In the genomic region with DNA sequence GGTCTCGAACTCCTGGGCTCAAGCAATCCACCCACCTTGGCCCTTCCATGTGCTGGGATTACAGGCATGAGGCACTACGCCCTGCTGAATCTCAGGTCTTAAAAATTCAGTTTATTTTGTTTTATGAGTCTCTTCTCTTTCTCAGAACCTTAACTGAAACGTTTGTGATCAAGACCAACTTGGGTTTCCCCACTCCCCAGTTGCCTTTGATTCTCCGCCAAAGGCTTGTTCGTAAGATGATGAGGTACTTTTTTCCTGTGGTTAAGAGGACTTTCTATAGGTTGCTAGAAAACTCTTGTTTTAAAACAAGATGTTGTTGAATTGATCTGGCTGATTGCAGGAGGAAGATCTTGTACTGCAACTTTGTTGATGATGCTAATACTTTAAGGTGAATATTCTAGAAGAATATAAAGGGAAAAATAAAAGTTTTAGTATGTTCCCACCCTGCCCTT, we compare ENCODE assay signal across 1 cellular context.
TF ChIP-seq lines count a peak whose summit lies in the region.

No MANE protein-coding gene starts in this region.

TF ChIP-seq in GM12878, 131 proteins besides CTCF, POLR2A, EP300 and RAD21 (continued from another document):
- TF ChIP-seq BCL3 (IDR thresholded peaks at IDR 0.05; ENCODE audit: borderline replicate concordance, insufficient read depth, low read depth, low read length, poor library complexity, severe bottlenecking): no peak
- TF ChIP-seq CUX1 (IDR thresholded peaks at IDR 0.05; ENCODE audit: insufficient replicate concordance, low read depth, low read length): peak; percentile 65
- TF ChIP-seq, protein P1, sequence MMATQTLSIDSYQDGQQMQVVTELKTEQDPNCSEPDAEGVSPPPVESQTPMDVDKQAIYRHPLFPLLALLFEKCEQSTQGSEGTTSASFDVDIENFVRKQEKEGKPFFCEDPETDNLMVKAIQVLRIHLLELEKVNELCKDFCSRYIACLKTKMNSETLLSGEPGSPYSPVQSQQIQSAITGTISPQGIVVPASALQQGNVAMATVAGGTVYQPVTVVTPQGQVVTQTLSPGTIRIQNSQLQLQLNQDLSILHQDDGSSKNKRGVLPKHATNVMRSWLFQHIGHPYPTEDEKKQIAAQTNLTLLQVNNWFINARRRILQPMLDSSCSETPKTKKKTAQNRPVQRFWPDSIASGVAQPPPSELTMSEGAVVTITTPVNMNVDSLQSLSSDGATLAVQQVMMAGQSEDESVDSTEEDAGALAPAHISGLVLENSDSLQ (IDR thresholded peaks at IDR 0.05): no peak
- TF ChIP-seq, protein P2, sequence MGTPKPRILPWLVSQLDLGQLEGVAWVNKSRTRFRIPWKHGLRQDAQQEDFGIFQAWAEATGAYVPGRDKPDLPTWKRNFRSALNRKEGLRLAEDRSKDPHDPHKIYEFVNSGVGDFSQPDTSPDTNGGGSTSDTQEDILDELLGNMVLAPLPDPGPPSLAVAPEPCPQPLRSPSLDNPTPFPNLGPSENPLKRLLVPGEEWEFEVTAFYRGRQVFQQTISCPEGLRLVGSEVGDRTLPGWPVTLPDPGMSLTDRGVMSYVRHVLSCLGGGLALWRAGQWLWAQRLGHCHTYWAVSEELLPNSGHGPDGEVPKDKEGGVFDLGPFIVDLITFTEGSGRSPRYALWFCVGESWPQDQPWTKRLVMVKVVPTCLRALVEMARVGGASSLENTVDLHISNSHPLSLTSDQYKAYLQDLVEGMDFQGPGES (IDR thresholded peaks at IDR 0.05): no peak
- TF ChIP-seq MEF2A (IDR thresholded peaks at IDR 0.05; ENCODE audit: insufficient read depth, low read depth, low read length): no peak
- TF ChIP-seq ZBED1 (IDR thresholded peaks at IDR 0.05; ENCODE audit: borderline replicate concordance): no peak
- TF ChIP-seq ATF7 (IDR thresholded peaks at IDR 0.05; ENCODE audit: low read depth): peak; percentile 73; the same call in 1 of the 2 replicates
- TF ChIP-seq CBFB (IDR thresholded peaks at IDR 0.05; ENCODE audit: low read depth): peak; percentile 76; the same call in 1 of the 2 replicates
- no peak for TF ChIP-seq ZNF217 (IDR thresholded peaks at IDR 0.05)
- TF ChIP-seq CHD1 (IDR thresholded peaks at IDR 0.05; ENCODE audit: low read depth, low read length): no peak
- no peak for TF ChIP-seq SMAD1 (IDR thresholded peaks at IDR 0.05; ENCODE audit: low read depth, partially characterized antibody)
- TF ChIP-seq SUZ12 (IDR thresholded peaks at IDR 0.05; ENCODE audit: unreplicated experiment): no peak
- no peak for TF ChIP-seq BACH1 (IDR thresholded peaks at IDR 0.05; ENCODE audit: borderline replicate concordance)
- peak; percentile 88 for TF ChIP-seq HSF1 (IDR thresholded peaks at IDR 0.05; ENCODE audit: low read depth, low read length)
- TF ChIP-seq CREM (IDR thresholded peaks at IDR 0.05; ENCODE audit: low read depth): peak; percentile 21; the same call in 1 of the 2 replicates
- no peak for TF ChIP-seq GATAD2B (conservative IDR thresholded peaks at IDR 0.05; ENCODE audit: low read depth)
- TF ChIP-seq BCL11A (IDR thresholded peaks at IDR 0.05; ENCODE audit: low read depth, low read length): 0 out of 2 replicates have a peak, but pooled peaks have one; percentile 41
- TF ChIP-seq MYB (IDR thresholded peaks at IDR 0.05; ENCODE audit: borderline replicate concordance, low read depth, low read length): 0 out of 2 replicates have a peak, but pooled peaks have one; percentile 15
- TF ChIP-seq IKZF1 (conservative IDR thresholded peaks at IDR 0.05): no peak; the same call in 1 of the 2 replicates
- TF ChIP-seq KAT2A (conservative IDR thresholded peaks at IDR 0.05; ENCODE audit: control insufficient read depth, low read depth, low read length): no peak
- no peak for TF ChIP-seq POLR2AphosphoS5 (IDR thresholded peaks at IDR 0.05; ENCODE audit: low read length)
- peak; percentile 77; the same call in 1 of the 2 replicates for TF ChIP-seq NFIC (IDR thresholded peaks at IDR 0.05; ENCODE audit: low read depth, low read length)
- TF ChIP-seq ZNF24 (IDR thresholded peaks at IDR 0.05): 0 out of 2 replicates have a peak, but pooled peaks have one; percentile 17
- TF ChIP-seq HDAC6 (IDR thresholded peaks at IDR 0.05; ENCODE audit: unreplicated experiment): no peak
- TF ChIP-seq FOXK2 (IDR thresholded peaks at IDR 0.05): no peak
- TF ChIP-seq RELA (IDR thresholded peaks at IDR 0.05; ENCODE audit: borderline replicate concordance, partially characterized antibody): peak; percentile 26
- TF ChIP-seq NBN (IDR thresholded peaks at IDR 0.05): 0 out of 2 replicates have a peak, but pooled peaks have one; percentile 27
- no peak for TF ChIP-seq YBX1 (IDR thresholded peaks at IDR 0.05)
- no peak for TF ChIP-seq MTA3 (IDR thresholded peaks at IDR 0.05; ENCODE audit: borderline replicate concordance, low read length)
- no peak for TF ChIP-seq HCFC1 (IDR thresholded peaks at IDR 0.05; ENCODE audit: low read length)
- TF ChIP-seq, protein P3, sequence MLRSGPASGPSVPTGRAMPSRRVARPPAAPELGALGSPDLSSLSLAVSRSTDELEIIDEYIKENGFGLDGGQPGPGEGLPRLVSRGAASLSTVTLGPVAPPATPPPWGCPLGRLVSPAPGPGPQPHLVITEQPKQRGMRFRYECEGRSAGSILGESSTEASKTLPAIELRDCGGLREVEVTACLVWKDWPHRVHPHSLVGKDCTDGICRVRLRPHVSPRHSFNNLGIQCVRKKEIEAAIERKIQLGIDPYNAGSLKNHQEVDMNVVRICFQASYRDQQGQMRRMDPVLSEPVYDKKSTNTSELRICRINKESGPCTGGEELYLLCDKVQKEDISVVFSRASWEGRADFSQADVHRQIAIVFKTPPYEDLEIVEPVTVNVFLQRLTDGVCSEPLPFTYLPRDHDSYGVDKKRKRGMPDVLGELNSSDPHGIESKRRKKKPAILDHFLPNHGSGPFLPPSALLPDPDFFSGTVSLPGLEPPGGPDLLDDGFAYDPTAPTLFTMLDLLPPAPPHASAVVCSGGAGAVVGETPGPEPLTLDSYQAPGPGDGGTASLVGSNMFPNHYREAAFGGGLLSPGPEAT (IDR thresholded peaks at IDR 0.05; ENCODE audit: low read depth): peak; percentile 69
- TF ChIP-seq SP1 (IDR thresholded peaks at IDR 0.05; ENCODE audit: low read depth, low read length): no peak
- TF ChIP-seq TBL1XR1 (IDR thresholded peaks at IDR 0.05; ENCODE audit: low read depth, low read length): peak; percentile 62; the same call in 1 of the 2 replicates
- TF ChIP-seq IRF4 (IDR thresholded peaks at IDR 0.05; ENCODE audit: low read depth, low read length): 0 out of 2 replicates have a peak, but pooled peaks have one; percentile 18
- 0 out of 2 replicates have a peak, but pooled peaks have one; percentile 19 for TF ChIP-seq MTA2 (IDR thresholded peaks at IDR 0.05; ENCODE audit: low read depth)
- peak; percentile 49; the same call in 1 of the 2 replicates for TF ChIP-seq ATF2 (IDR thresholded peaks at IDR 0.05; ENCODE audit: low read length)
- 0 out of 2 replicates have a peak, but pooled peaks have one; percentile 40 for TF ChIP-seq PAX8 (IDR thresholded peaks at IDR 0.05)
- TF ChIP-seq MXI1 (IDR thresholded peaks at IDR 0.05; ENCODE audit: low read depth, low read length): no peak
- no peak for TF ChIP-seq PAX5 (IDR thresholded peaks at IDR 0.05; ENCODE audit: borderline replicate concordance, low read depth, low read length)
- no peak for TF ChIP-seq KDM1A (IDR thresholded peaks at IDR 0.05; ENCODE audit: borderline replicate concordance)
- TF ChIP-seq EED (IDR thresholded peaks at IDR 0.05; ENCODE audit: low read depth): 0 out of 2 replicates have a peak, but pooled peaks have one; percentile 22
- TF ChIP-seq IKZF2 (IDR thresholded peaks at IDR 0.05): peak in 1 of 2 experiments; percentile 6; a peak in 2 of 4 replicates
- peak; percentile 96 for TF ChIP-seq RUNX3 (IDR thresholded peaks at IDR 0.05; ENCODE audit: low read length)
